In the genomic region with DNA sequence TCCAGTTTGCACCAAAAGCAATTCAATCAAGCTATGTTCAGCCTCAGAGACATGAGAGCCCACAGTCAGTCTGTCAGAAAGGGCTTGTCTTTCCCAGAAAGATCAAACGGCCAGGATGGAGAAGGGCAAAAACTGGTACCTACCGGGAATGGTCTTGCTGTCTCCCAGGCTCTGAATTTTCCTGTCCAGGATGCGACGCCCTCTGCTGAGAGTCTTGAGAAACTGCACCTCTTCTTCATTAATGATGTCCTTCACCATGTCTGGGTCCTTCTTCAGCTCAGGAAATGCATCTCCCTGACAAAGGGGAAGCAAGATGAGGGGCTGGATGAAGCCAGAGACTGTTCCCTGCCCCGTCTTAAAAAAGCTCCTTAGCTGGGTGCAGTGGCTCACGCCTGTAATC, we compare ENCODE assay signal across 8 cellular contexts. TPM values are rescaled to one million over a fixed set of nuclear protein-coding genes. Genes with fewer than 3 reads are reported as not detected.
DNase-seq lines count a peak whose midpoint lies in the region; ATAC-seq and TF ChIP-seq lines count a peak whose summit lies in the region.

No MANE protein-coding gene starts in this region.

- ATAC-seq in heart right ventricle (peak in 1 of 8 donors; percentile 46), right cardiac atrium (no peak), GM18870 (IDR thresholded peaks at IDR 0.05; ENCODE audit: unreplicated experiment) (no peak)

- no peak overlapping the region for H3K4me2 ChIP-seq in MM.1S (ENCODE audit: low read depth, low read length)

- no peak for DNase-seq in heart right ventricle
- DNase-seq in right cardiac atrium = no peak
- no peak for DNase-seq in MM.1S
- DNase-seq in astrocyte of the cerebellum (ENCODE audit: low read depth) = no peak
- peak; percentile 76 for DNase-seq in left kidney (ENCODE audit: low read depth, low spot score)
- DNase-seq in HPDE6-E6E7 (ENCODE audit: extremely low spot score) = no peak
- no peak for DNase-seq in NCI-H2029 (lab: John Stamatoyannopoulos, UW)

- H3K4me3 ChIP-seq in heart right ventricle (no peak overlapping the region), right cardiac atrium (ENCODE audit: low read length) (no peak overlapping the region), MM.1S (ENCODE audit: low read length) (no peak overlapping the region), astrocyte of the cerebellum (ENCODE audit: low read depth, low read length) (no peak overlapping the region)

- H4K20me1 ChIP-seq in MM.1S (ENCODE audit: insufficient read depth, low read length) = no peaks in the 10 kb centered on the region

- no peaks in the 10 kb centered on the region for H3K9me3 ChIP-seq in heart right ventricle
- H3K9me3 ChIP-seq in right cardiac atrium (ENCODE audit: control insufficient read depth, low read length) = no peaks in the 10 kb centered on the region
- no peaks in the 10 kb centered on the region for H3K9me3 ChIP-seq in MM.1S (replicated peaks; ENCODE audit: insufficient read depth, low read length)

- in situ Hi-C loops in astrocyte of the cerebellum (cut with HindIII; ENCODE audit: low sequenced_read_pairs) = no loop called here

- H3K27me3 ChIP-seq in heart right ventricle = no peaks in the 10 kb centered on the region
- H3K27me3 ChIP-seq in right cardiac atrium (ENCODE audit: control insufficient read depth, insufficient read depth) = no peaks in the 10 kb centered on the region
- H3K27me3 ChIP-seq in MM.1S (replicated peaks; ENCODE audit: insufficient read depth, low read length) = no peaks in the 10 kb centered on the region

- WGBS in heart right ventricle, 2 donors = 50% methylated on average over 6 of the region's 6 CpGs
- WGBS in right cardiac atrium = 42% methylated on average over 6 of the region's 6 CpGs

- no peak overlapping the region for H2AFZ ChIP-seq in MM.1S (ENCODE audit: low read length)

- H3K36me3 ChIP-seq in heart right ventricle (peaks cover 8 to 100% (median 94%) of the 10 kb centered on the region in 9 donors), MM.1S (replicated peaks; ENCODE audit: insufficient read depth, low read length) (peaks cover 27% of the 10 kb centered on the region)

- H3K9ac ChIP-seq in MM.1S (ENCODE audit: low read length) = no peak overlapping the region

- H3K79me2 ChIP-seq in MM.1S (ENCODE audit: low read length) = peaks cover 26% of the 10 kb centered on the region

- no peaks in the 10 kb centered on the region for H3F3A ChIP-seq in MM.1S (ENCODE audit: insufficient read depth, low read length)

- H3K9me2 ChIP-seq in MM.1S (replicated peaks; ENCODE audit: insufficient read depth, low read length) = no peaks in the 10 kb centered on the region

- peak; percentile 39 to 73 (median 64) for TF ChIP-seq CTCF in heart right ventricle (IDR thresholded peaks at IDR 0.05)
- TF ChIP-seq CTCF in MM.1S (IDR thresholded peaks at IDR 0.05; ENCODE audit: low read length) = peak; percentile 52
- TF ChIP-seq CTCF in astrocyte of the cerebellum (IDR thresholded peaks at IDR 0.05; ENCODE audit: low read depth, low read length, missing control alignments) = peak; percentile 75

- no peak overlapping the region for H3K27ac ChIP-seq in heart right ventricle
- no peak overlapping the region for H3K27ac ChIP-seq in right cardiac atrium (ENCODE audit: low read length)
- H3K27ac ChIP-seq in MM.1S (ENCODE audit: low read length) = no peak overlapping the region

- intact Hi-C loops in heart right ventricle (cut with DNase I) (loop anchor here in 2 of 10 donors (10.0 kb wide), 2 partner anchors 103 to 113 kb away; no protein-coding TSS in a partner anchor), right cardiac atrium (cut with DNase I) (no loop called here)

- no peaks in the 10 kb centered on the region for H3K4me1 ChIP-seq in heart right ventricle
- H3K4me1 ChIP-seq in right cardiac atrium (ENCODE audit: control insufficient read depth, insufficient read depth, low read length) = no peaks in the 10 kb centered on the region
- H3K4me1 ChIP-seq in MM.1S (ENCODE audit: low read length) = no peaks in the 10 kb centered on the region

RNA-seq across cellular contexts. Expression of a gene that starts 15.8 kb away (rescaled TPM):
- total RNA-seq in heart right ventricle (10 to 100 TPM; 10.5 to 19.2 (median 17.0) TPM), right cardiac atrium (10 to 100 TPM; 14.0 to 18.5 (median 16.1) TPM)
- polyA plus RNA-seq in heart right ventricle (10 to 100 TPM in 1 of 2 donors, 1 to 10 TPM in 1; 8.6 to 10.2 TPM), right cardiac atrium (8.7 TPM)

RNA-seq across cellular contexts. Expression of a gene that starts 21.8 kb away (rescaled TPM):
- total RNA-seq in heart right ventricle (10 to 100 TPM; 54.3 to 73.1 (median 59.4) TPM), right cardiac atrium (10 to 100 TPM; 61.2 to 73.7 (median 66.1) TPM)
- polyA plus RNA-seq in heart right ventricle (10 to 100 TPM; 20.6 to 69.1 TPM), right cardiac atrium (35.5 TPM)

RNA-seq across cellular contexts. Expression of a gene that starts 31.5 kb away (rescaled TPM):
- total RNA-seq in heart right ventricle (10 to 100 TPM; 14.8 to 25.3 (median 20.7) TPM), right cardiac atrium (10 to 100 TPM; 13.8 to 18.7 (median 16.0) TPM)
- polyA plus RNA-seq in heart right ventricle (10 to 100 TPM; 11.6 to 19.0 TPM), right cardiac atrium (13.4 TPM)
